Comparison of ENCODE assay signal across 8 cellular contexts in the genomic region with DNA sequence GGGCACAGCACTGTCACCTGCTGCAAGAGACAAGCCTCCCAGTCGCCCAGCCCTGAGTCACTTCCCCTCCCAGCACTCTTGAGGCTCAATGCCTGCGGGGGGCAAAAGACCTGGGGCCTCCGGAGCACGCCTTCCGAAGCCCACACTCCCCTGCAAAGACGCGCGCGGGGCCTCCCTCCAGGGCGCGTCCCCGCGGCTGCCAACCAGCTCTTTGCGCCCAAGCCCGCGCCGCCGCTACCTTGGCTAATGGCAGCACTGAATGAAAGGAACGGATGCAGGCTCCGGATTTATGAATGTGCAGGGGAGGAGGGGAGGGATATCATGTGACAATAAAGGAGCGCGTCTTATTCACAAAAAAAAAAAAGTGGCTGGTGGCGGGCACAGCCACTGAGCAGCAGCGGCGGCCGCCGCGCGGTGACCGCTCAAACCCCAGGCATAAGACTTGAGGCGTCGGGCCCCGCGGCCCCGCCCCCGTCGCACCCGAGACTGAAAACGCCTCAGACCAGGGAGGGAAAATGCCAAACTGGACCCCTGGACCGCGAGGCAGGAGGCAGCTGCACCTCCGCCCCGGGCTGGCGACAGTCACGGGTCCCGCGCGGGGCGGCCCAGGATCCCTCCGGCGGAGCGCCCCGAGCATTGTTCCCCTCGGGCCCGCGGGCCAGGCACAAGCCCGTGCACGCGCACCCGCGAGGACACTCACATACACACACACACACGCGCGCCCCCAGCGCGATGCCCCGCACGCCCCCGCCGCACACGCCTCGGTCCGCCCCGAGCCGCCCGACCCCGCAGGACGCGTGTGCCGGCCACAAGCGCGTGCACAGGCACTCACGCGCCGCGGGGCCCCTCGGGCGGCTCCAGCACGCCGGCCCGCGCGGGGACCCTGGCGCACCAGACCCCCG. TPM values are rescaled to one million over a fixed set of nuclear protein-coding genes. Genes with fewer than 3 reads are reported as not detected.
DNase-seq lines count a peak whose midpoint lies in the region; ATAC-seq, FAIRE-seq and TF ChIP-seq lines count a peak whose summit lies in the region.

No MANE protein-coding gene starts in this region.

- no peak overlapping the region for H4K91ac ChIP-seq in H1 (replicated peaks; ENCODE audit: insufficient read length, low read length)

- no peak overlapping the region for H4K5ac ChIP-seq in H1 (ENCODE audit: insufficient read length, low read depth, low read length)

- H4K20me1 ChIP-seq in H1 (replicated peaks in 1 of 2; ENCODE audit: control insufficient read depth in 1 of 2, insufficient read depth in 2 of 2, low read length in 2 of 2): peaks cover 25% of the 10 kb centered on the region in 2 experiments

- H3K18ac ChIP-seq in H1 (ENCODE audit: extremely low read depth, low read length): 0 out of 2 replicates have a peak overlapping the region, but pooled peaks have one; percentile 43

- no peak overlapping the region for H3K27ac ChIP-seq in H1 (ENCODE audit: low read depth, low read length)

- POLR2A ChIA-PET in activated CD4-positive, alpha-beta memory T cell treated with anti-CD3 and anti-CD28 coated beads for 36 hours (lab: Charles Lee): interaction anchor here (0.7 kb wide), 1 partner anchor 33 kb away, joined by 6 read pairs; no protein-coding TSS in a partner anchor
- POLR2A ChIA-PET in H1 (lab: Charles Lee; ENCODE audit: partially characterized antibody): interaction anchor here (0.7 to 1.7 kb wide), 3 partner anchors 9 to 137 kb away, joined by 3 to 5 read pairs (median 3); no protein-coding TSS in a partner anchor

- H3K9me3 Mint-ChIP-seq in activated CD4-positive, alpha-beta memory T cell treated with anti-CD3 and anti-CD28 coated beads for 36 hours: no peaks in the 10 kb centered on the region

- H2BK120ac ChIP-seq in H1 (replicated peaks; ENCODE audit: low read depth, low read length): no peak overlapping the region

- CTCF ChIA-PET in activated CD4-positive, alpha-beta memory T cell treated with anti-CD3 and anti-CD28 coated beads for 36 hours (lab: Charles Lee): interaction anchor here (0.6 to 1.7 kb wide), 3 partner anchors 48 to 129 kb away, joined by 3 to 4 read pairs (median 3); no protein-coding TSS in a partner anchor
- CTCF ChIA-PET in H1 (lab: Charles Lee; ENCODE audit: partially characterized antibody): interaction anchor here (1.4 to 2.4 kb wide), 2 partner anchors 14 to 17 kb away, joined by 3 to 7 read pairs; no protein-coding TSS in a partner anchor

- TF ChIP-seq RAD21 in H1 (IDR thresholded peaks at IDR 0.05 in 1 of 2, conservative IDR thresholded peaks at IDR 0.05 in 1 of 2; ENCODE audit: low read depth in 2 of 2, low read length in 2 of 2): no peak; a peak in 1 of 4 replicates

- peak overlapping the region; percentile 74 to 88 for H3K4me2 ChIP-seq in H1 (ENCODE audit: insufficient read depth in 1 of 2, low read depth in 2 of 2, low read length in 2 of 2)

- H3K23me2 ChIP-seq in H1 (ENCODE audit: low read depth, low read length): peaks cover 8% of the 10 kb centered on the region; the same call in 1 of the 2 replicates

- no peak for TF ChIP-seq EP300 in H1 (IDR thresholded peaks at IDR 0.05; ENCODE audit: borderline replicate concordance in 1 of 2, low read depth in 2 of 2, low read length in 2 of 2)

- H2BK12ac ChIP-seq in H1 (ENCODE audit: low read depth, low read length): no peak overlapping the region

- no peak overlapping the region for H2BK20ac ChIP-seq in H1 (ENCODE audit: low read length)

- H3K27me3 ChIP-seq in H1 (replicated peaks in 1 of 4; ENCODE audit: control insufficient read depth in 3 of 4, extremely low read depth in 1 of 4, insufficient read depth in 3 of 4, low read length in 3 of 4): peaks cover 0 to 31% (median 17%) of the 10 kb centered on the region in 4 experiments; a peak in 6 of 7 replicates

- peaks cover 0 to 44% of the 10 kb centered on the region in 2 experiments; a peak in 2 of 4 replicates for H3K79me2 ChIP-seq in H1 (ENCODE audit: control insufficient read depth in 1 of 2, insufficient read depth in 2 of 2, low read length in 2 of 2)

- H4K8ac ChIP-seq in H1 (ENCODE audit: extremely low read depth, insufficient read depth, low read length): no peak overlapping the region

- no peak for TF ChIP-seq CTCF in H1 (IDR thresholded peaks at IDR 0.05; ENCODE audit: control extremely low read depth in 1 of 3, insufficient read depth in 1 of 3, low read depth in 1 of 3, low read length in 3 of 3)

- no peak overlapping the region for H2BK5ac ChIP-seq in H1 (ENCODE audit: low read depth, low read length)

- H3K56ac ChIP-seq in H1 (replicated peaks; ENCODE audit: insufficient read length, low read depth, low read length): no peak overlapping the region

- no peak overlapping the region for H3K14ac ChIP-seq in H1 (ENCODE audit: insufficient read length)

- peak overlapping the region; percentile 61 to 92 (median 73) for H3K4me3 ChIP-seq in H1 (ENCODE audit: extremely low read depth in 1 of 4, insufficient read depth in 2 of 4, low read depth in 3 of 4, low read length in 4 of 4)

- peak overlapping the region in 1 of 4 experiments; percentile 44; a peak in 2 of 7 replicates for H3K9ac ChIP-seq in H1 (replicated peaks in 1 of 4; ENCODE audit: extremely low read depth in 1 of 4, low read depth in 3 of 4, low read length in 3 of 4)

- no peaks in the 10 kb centered on the region for H3K36me3 Mint-ChIP-seq in activated CD4-positive, alpha-beta memory T cell treated with anti-CD3 and anti-CD28 coated beads for 36 hours

- H3K4me1 Mint-ChIP-seq in activated CD4-positive, alpha-beta memory T cell treated with anti-CD3 and anti-CD28 coated beads for 36 hours (ENCODE audit: low read depth): peaks cover 4% of the 10 kb centered on the region

- H3K79me1 ChIP-seq in H1 (ENCODE audit: low read depth, low read length): peaks cover 4% of the 10 kb centered on the region; the same call in 1 of the 2 replicates

- no peak overlapping the region for H3K4ac ChIP-seq in H1 (replicated peaks; ENCODE audit: insufficient read length, low read depth, low read length)

- WGBS in H1 (ENCODE audit: extremely low coverage in 1 of 2, insufficient coverage in 1 of 2, insufficient read length in 1 of 2, insufficient replicate concordance in 2 of 2, low coverage in 1 of 2, low lambda C conversion rate in 2 of 2, missing lambda C conversion rate in 1 of 2), 2 experiments: 1% methylated on average over 62 of the region's 95 CpGs; no CpG with 5 or more reads in 1 of the 2 experiments

- H2AFZ ChIP-seq in H1 (ENCODE audit: low read length): no peak overlapping the region

- intact Hi-C loops in activated CD4-positive, alpha-beta memory T cell treated with anti-CD3 and anti-CD28 coated beads for 36 hours (cut with micrococcal nuclease): loop anchor here (1.0 to 5.0 kb wide), 3 partner anchors 14 to 443 kb away; partner anchors contain the start of gene SLC1A4

- H3K23ac ChIP-seq in H1 (ENCODE audit: insufficient read length): no peak overlapping the region

- H2AK5ac ChIP-seq in H1 (ENCODE audit: low read depth, low read length): no peak overlapping the region

- H2BK15ac ChIP-seq in H1 (ENCODE audit: low read length): no peak overlapping the region; the same call in 1 of the 2 replicates

- H3K9me3 ChIP-seq in H1 (ENCODE audit: insufficient read depth in 2 of 2, low read depth in 1 of 2, low read length in 1 of 2): no peaks in the 10 kb centered on the region

- peaks cover 6 to 18% (median 15%) of the 10 kb centered on the region in 4 experiments for H3K4me1 ChIP-seq in H1 (replicated peaks in 1 of 4; ENCODE audit: control insufficient read depth in 3 of 4, insufficient read depth in 4 of 4, low read length in 3 of 4)

- no peak for TF ChIP-seq POLR2A in H1 (IDR thresholded peaks at IDR 0.05; ENCODE audit: control extremely low read depth in 1 of 2, low read depth in 2 of 2, low read length in 2 of 2)

- FAIRE-seq in H1 (lab: Jason Lieb, UNC): no peak

- no peaks in the 10 kb centered on the region for H3K36me3 ChIP-seq in H1 (ENCODE audit: control insufficient read depth in 2 of 4, insufficient read depth in 4 of 4, low read length in 3 of 4)

- H3K27me3 Mint-ChIP-seq in activated CD4-positive, alpha-beta memory T cell treated with anti-CD3 and anti-CD28 coated beads for 36 hours: peaks cover 19% of the 10 kb centered on the region

- peak overlapping the region; percentile 88 for H3K4me3 Mint-ChIP-seq in activated CD4-positive, alpha-beta memory T cell treated with anti-CD3 and anti-CD28 coated beads for 36 hours

- DNase-seq in AG08396 (ENCODE audit: low spot score) (peak; percentile 48), NCI-H69 (lab: John Stamatoyannopoulos, UW) (peak; percentile 79), H1 (ENCODE audit: low read depth in 1 of 2, low spot score in 2 of 2) (peak in 1 of 2 experiments; percentile 59), mesenteric fat pad (ENCODE audit: low spot score) (peak; percentile 91)
- DNase-seq in activated CD4-positive, alpha-beta memory T cell treated with anti-CD3 and anti-CD28 coated beads for 36 hours: peak; percentile 71
- DNase-seq in stimulated activated CD8-positive, alpha-beta memory T cell treated with anti-CD3 and anti-CD28 coated beads, Interleukin-15, amount 100 ng/mL, for 24 hours (ENCODE audit: low read depth): peak; percentile 26

- no peak overlapping the region for H3K27ac Mint-ChIP-seq in activated CD4-positive, alpha-beta memory T cell treated with anti-CD3 and anti-CD28 coated beads for 36 hours

- peak; percentile 14 for ATAC-seq in GM19043 (IDR thresholded peaks at IDR 0.05; ENCODE audit: low read depth, unreplicated experiment)
- peak; percentile 28 for ATAC-seq in HG03460 (IDR thresholded peaks at IDR 0.05; ENCODE audit: unreplicated experiment)

TF ChIP-seq in H1, 55 proteins besides CTCF, POLR2A, EP300 and RAD21 (continues in another document):
- TF ChIP-seq RBBP5 (IDR thresholded peaks at IDR 0.05; ENCODE audit: borderline replicate concordance, low read depth, low read length) (0 out of 2 replicates have a peak, but pooled peaks have one; percentile 45), CBX5 (IDR thresholded peaks at IDR 0.05; ENCODE audit: low read depth, low read length) (no peak), PHF8 (conservative IDR thresholded peaks at IDR 0.05; ENCODE audit: low read depth, low read length) (no peak)

RNA-seq across cellular contexts. Expression of gene SPRED2, which starts 1.6 kb away (rescaled TPM):
- total RNA-seq in activated CD4-positive, alpha-beta memory T cell treated with anti-CD3 and anti-CD28 coated beads for 36 hours: 1 to 10 TPM; 6.1 to 8.9 TPM
- 22.5 and 25.4 TPM in 2 replicates for total RNA-seq in H1 (2021; fragmentation: NEBNext Ultra II Directional; extraction: Animal tissue kit (Norgen Biotek cat#: 25700))
- 15.3 and 21.0 TPM in 2 replicates for polyA plus RNA-seq in H1 (2011; rRNA removed)
- polyA plus RNA-seq in H1 (2011; cell fraction: cytosol; rRNA removed): 9.4 TPM
- polyA plus RNA-seq in H1 (2011; cell fraction: nucleus; rRNA removed): 14.3 TPM
- 13.7 to 15.0 TPM (median 14.4 TPM) in 4 replicates for polyA plus RNA-seq in H1 (2012, experiment 1 of 2)
- polyA plus RNA-seq in H1 (2012, experiment 2 of 2): 7.6 TPM
- polyA plus RNA-seq in H1 (2013, experiment 1 of 2): 11.7 TPM
- 11.4 TPM for polyA plus RNA-seq in H1 (2013, experiment 2 of 2)
- polyA minus RNA-seq in H1 (2011; rRNA and poly(A)+ RNA removed): 9.2 and 13.0 TPM in 2 replicates
- 15.4 TPM for polyA minus RNA-seq in H1 (2011; cell fraction: cytosol; rRNA and poly(A)+ RNA removed)
- 7.6 TPM for polyA minus RNA-seq in H1 (2011; cell fraction: nucleus; rRNA and poly(A)+ RNA removed)
- 48.7 TPM for total RNA-seq in mesenteric fat pad
